ENCODE assay signal across 22 cellular contexts in the genomic region with DNA sequence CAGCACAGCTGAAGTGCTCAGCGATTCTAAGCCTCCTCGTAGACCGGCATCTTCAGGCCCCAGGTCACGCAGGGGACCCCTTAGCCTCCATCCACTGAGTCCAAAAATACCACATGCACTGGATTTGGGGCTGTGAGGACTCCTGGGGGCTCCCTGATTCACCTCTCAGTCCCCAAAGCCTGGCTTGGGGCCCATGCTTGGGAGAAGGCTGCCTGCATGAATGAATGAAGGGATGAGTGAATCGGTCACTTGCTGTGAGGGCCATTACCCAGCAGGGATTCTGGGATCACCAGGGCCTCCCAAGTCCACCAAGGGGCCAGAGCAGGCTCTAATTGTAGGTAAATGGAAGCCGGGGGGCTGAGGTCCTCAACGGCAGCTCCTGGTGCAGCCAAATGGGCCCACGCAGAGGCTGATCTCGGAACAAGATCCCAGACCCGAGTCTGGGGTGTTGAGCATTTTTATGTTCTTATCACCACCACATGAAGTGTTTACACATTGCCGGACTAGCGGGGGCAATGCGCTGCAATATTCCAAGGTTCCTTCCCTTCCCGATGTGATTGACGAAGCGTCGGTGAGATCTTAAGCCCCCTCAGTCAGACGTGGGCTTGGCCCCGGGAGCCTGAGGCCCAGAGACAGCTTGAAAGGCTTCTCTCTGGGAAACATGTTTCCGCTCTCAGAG. TPM values are rescaled to one million over a fixed set of nuclear protein-coding genes. Genes with fewer than 3 reads are reported as not detected.
A peak's percentile ranks its signal among the peaks of the same experiment; 100 is the strongest.
DNase-seq lines count a peak whose midpoint lies in the region; ATAC-seq and TF ChIP-seq lines count a peak whose summit lies in the region.
"Had no signal": no experiment of that assay in that cellular context is flagged by ENCODE, and none has a peak within 500 bp of the region (broad histone marks: within the 10 kb centered on the region; RNA-seq: fewer than 3 reads in every experiment).

No MANE protein-coding gene starts in this region.

- H3K4me3 ChIP-seq in psoas muscle (no peak overlapping the region), MG63 (no peak overlapping the region)
- H3K4me3 ChIP-seq: GM23248 had no signal

- H3K4me1 Mint-ChIP-seq in immature natural killer cell, result no peaks in the 10 kb centered on the region

- ATAC-seq in psoas muscle, result no peak
- ATAC-seq: Panc1 had no signal

- H3K27ac Mint-ChIP-seq in immature natural killer cell, result no peak overlapping the region
- H3K27ac Mint-ChIP-seq: CD4-positive, alpha-beta T cell had no signal

- H3K27me3 Mint-ChIP-seq in immature natural killer cell (ENCODE audit: low read depth in 3 of 3), result peaks cover 0 to 7% (median 2%) of the 10 kb centered on the region in 3 donors

- intact Hi-C loops in psoas muscle (cut with DNase I), result no loop called here

- H3K36me3 ChIP-seq in psoas muscle (ENCODE audit: insufficient read depth in 1 of 2, low read depth in 1 of 2) (no peaks in the 10 kb centered on the region), MG63 (no peaks in the 10 kb centered on the region)

- no peaks in the 10 kb centered on the region for H3K9me3 Mint-ChIP-seq in immature natural killer cell
- H3K9me3 Mint-ChIP-seq: CD4-positive, alpha-beta T cell had no signal

- H3K27me3 ChIP-seq in psoas muscle (ENCODE audit: insufficient read depth in 3 of 3, low read length in 2 of 3), result peaks cover 0 to 50% (median 2%) of the 10 kb centered on the region in 3 donors
- no peaks in the 10 kb centered on the region for H3K27me3 ChIP-seq in MG63

- no peak overlapping the region for H3K4me3 Mint-ChIP-seq in immature natural killer cell
- H3K4me3 Mint-ChIP-seq: CD4-positive, alpha-beta T cell had no signal

- no peaks in the 10 kb centered on the region for H3K4me1 ChIP-seq in psoas muscle

- H3K36me3 Mint-ChIP-seq in immature natural killer cell, result no peaks in the 10 kb centered on the region

- peak; percentile 1 for DNase-seq in 8988T
- peak; percentile 25 for DNase-seq in medulla oblongata (ENCODE audit: extremely low spot score)
- DNase-seq in psoas muscle, result peak; percentile 3 to 30
- DNase-seq in cerebellar nuclear complex (lab: John Stamatoyannopoulos, UW), result no peak
- DNase-seq in immature natural killer cell, result no peak
- no peak for DNase-seq in NCI-H524 treated with DMSO at 0.1 percent for 48 hours (lab: John Stamatoyannopoulos, UW)
- DNase-seq in MG63, result no peak
- DNase-seq: CD4-positive, alpha-beta T cell; DMS153; GDM1; GM23248; HCEC 1CT; Kasumi-1; MM.1S; NCI-H1092; NCI-H1436 treated with DMSO at 0.1 percent for 48 hours; NCI-H2029 treated with DMSO at 0.1 percent for 48 hours; NCI-H2171 treated with DMSO at 0.1 percent for 48 hours; NCI-H446; SHP77 had no signal

- no peak for TF ChIP-seq CTCF in psoas muscle (IDR thresholded peaks at IDR 0.05)

- WGBS in psoas muscle, 3 donors, result 52 to 62% (median 62%) methylated on average over 20 of the region's 20 CpGs

- H3K27ac ChIP-seq in cingulate gyrus (ENCODE audit: low read depth, low read length), result peak overlapping the region; percentile 97
- no peak overlapping the region for H3K27ac ChIP-seq in psoas muscle
- H3K27ac ChIP-seq: GM23248 had no signal

- no peaks in the 10 kb centered on the region for H3K9me3 ChIP-seq in psoas muscle
- H3K9me3 ChIP-seq in MG63, result no peaks in the 10 kb centered on the region

RNA-seq across cellular contexts. Expression of gene ARHGEF16, which starts 13.6 kb away (rescaled TPM):
- under 1 TPM; 0.29 to 0.56 (median 0.49) TPM for total RNA-seq in psoas muscle
- polyA plus RNA-seq in psoas muscle, result under 1 TPM; 0.29 to 0.55 (median 0.52) TPM
- polyA plus RNA-seq in immature natural killer cell, result not detected
- total RNA-seq in MG63 (2014; rRNA removed; shearing (Covaris generic); ENCODE audit: low replicate concordance), result 0.13 TPM in 1 of 2 replicates, not detected in the other
- total RNA-seq: GM23248 had no signal
- polyA plus RNA-seq: GM23248 had no signal

Comparison
In these comparisons a context has a peak if more than half of its experiments do, and no peak if none do; other contexts are left out.
1. DNase-seq: peak in 8988T (single experiment), medulla oblongata (single experiment) and psoas muscle (2 of 2); none in cerebellar nuclear complex (0 of 2), immature natural killer cell (0 of 3), NCI-H524 treated with DMSO at 0.1 percent for 48 hours (single experiment) and MG63 (single experiment).